ENCODE assay signal across 18 cellular contexts in the genomic region with DNA sequence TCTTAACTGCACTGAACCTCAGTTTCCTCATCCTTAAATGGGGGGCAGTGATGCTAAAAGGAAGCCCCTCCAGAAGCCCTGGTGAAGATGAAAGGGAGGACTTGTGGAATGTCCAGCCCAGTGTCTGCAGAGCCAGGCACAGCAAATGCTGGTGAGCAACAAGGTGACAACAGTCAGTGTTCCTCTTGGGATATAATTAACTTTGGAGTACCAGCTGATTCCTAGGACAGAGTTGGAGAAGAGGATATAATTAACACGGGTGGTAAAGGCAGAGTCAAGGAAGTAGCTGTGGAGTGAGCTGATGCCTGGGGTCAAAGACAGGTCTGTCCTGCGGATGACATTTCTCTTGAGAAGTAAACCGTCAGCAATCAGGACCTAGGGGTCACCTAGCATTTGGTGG.
DNase-seq lines count a peak whose midpoint lies in the region; ATAC-seq and TF ChIP-seq lines count a peak whose summit lies in the region.
"Had no signal": no experiment of that assay in that cellular context is flagged by ENCODE, and none has a peak within 500 bp of the region (broad histone marks: within the 10 kb centered on the region; RNA-seq: fewer than 3 reads in every experiment).

No MANE protein-coding gene starts in this region.

- DNase-seq in Right ventricle myocardium superior (no peak), left ventricle myocardium inferior (no peak), left ventricle myocardium superior (no peak), Right ventricle myocardium inferior (ENCODE audit: missing footprints) (no peak), endothelial cell (ENCODE audit: low spot score) (no peak), NCI-H2107 (lab: John Stamatoyannopoulos, UW) (no peak)
- DNase-seq: AML-193; Caco-2; Calu3; CD4-positive, alpha-beta T cell; CD8-positive, alpha-beta T cell; DMS79 treated with DMSO at 0.1 percent for 48 hours; GF-D8 had no signal

- TF ChIP-seq CTCF in left ventricle myocardium inferior (IDR thresholded peaks at IDR 0.05; ENCODE audit: borderline replicate concordance) (no peak), endothelial cell (IDR thresholded peaks at IDR 0.05; ENCODE audit: unreplicated experiment) (no peak)

- no peaks in the 10 kb centered on the region for H3K27me3 ChIP-seq in left ventricle myocardium inferior (ENCODE audit: low read depth)
- H3K27me3 ChIP-seq: BLaER1 treated with 17β-estradiol and CSF1 and Interleukin-3, amounts not matched to agents 10 nM and 100 nM had no signal

- peaks cover 61% of the 10 kb centered on the region for H3K9me3 ChIP-seq in left ventricle myocardium inferior (replicated peaks)
- H3K9me3 ChIP-seq: A549 had no signal

- no peaks in the 10 kb centered on the region for H3K27me3 Mint-ChIP-seq in endothelial cell (ENCODE audit: unreplicated experiment)
- H3K27me3 Mint-ChIP-seq: B cell; CD4-positive, alpha-beta T cell had no signal

- no peak overlapping the region for H3K27ac ChIP-seq in left ventricle myocardium inferior (replicated peaks)
- H3K27ac ChIP-seq: 22Rv1, A549, C4-2B had no signal

- no peak overlapping the region for H3K4me3 ChIP-seq in left ventricle myocardium inferior
- H3K4me3 ChIP-seq: A549 had no signal

- no peaks in the 10 kb centered on the region for H3K36me3 ChIP-seq in left ventricle myocardium inferior

- H3K4me1 ChIP-seq in left ventricle myocardium inferior, result no peaks in the 10 kb centered on the region
- H3K4me1 ChIP-seq: A549 had no signal

- no peak overlapping the region for H3K27ac Mint-ChIP-seq in endothelial cell (ENCODE audit: unreplicated experiment)
- H3K27ac Mint-ChIP-seq: B cell; CD4-positive, alpha-beta T cell; CD8-positive, alpha-beta T cell had no signal

- peaks cover 4% of the 10 kb centered on the region for H3K36me3 Mint-ChIP-seq in endothelial cell (ENCODE audit: low read depth, unreplicated experiment)

- ATAC-seq in Right ventricle myocardium superior (ENCODE audit: poor library complexity), result peak; percentile 25
- peak; percentile 39 for ATAC-seq in left ventricle myocardium superior
- ATAC-seq in Right ventricle myocardium inferior, result no peak
- ATAC-seq: A549; CD8-positive, alpha-beta T cell had no signal

- H3K4me3 Mint-ChIP-seq in endothelial cell (ENCODE audit: unreplicated experiment), result peak overlapping the region; percentile 60
- H3K4me3 Mint-ChIP-seq: B cell; CD4-positive, alpha-beta T cell; CD8-positive, alpha-beta T cell had no signal

- intact Hi-C loops in Right ventricle myocardium superior (cut with DNase I) (no loop called here), left ventricle myocardium inferior (cut with micrococcal nuclease) (no loop called here), left ventricle myocardium superior (cut with micrococcal nuclease) (no loop called here), Right ventricle myocardium inferior (cut with DNase I) (no loop called here)

- no peaks in the 10 kb centered on the region for H3K9me3 Mint-ChIP-seq in endothelial cell (ENCODE audit: unreplicated experiment)

- no peaks in the 10 kb centered on the region for H3K4me1 Mint-ChIP-seq in endothelial cell (ENCODE audit: unreplicated experiment)
